In the genomic region with DNA sequence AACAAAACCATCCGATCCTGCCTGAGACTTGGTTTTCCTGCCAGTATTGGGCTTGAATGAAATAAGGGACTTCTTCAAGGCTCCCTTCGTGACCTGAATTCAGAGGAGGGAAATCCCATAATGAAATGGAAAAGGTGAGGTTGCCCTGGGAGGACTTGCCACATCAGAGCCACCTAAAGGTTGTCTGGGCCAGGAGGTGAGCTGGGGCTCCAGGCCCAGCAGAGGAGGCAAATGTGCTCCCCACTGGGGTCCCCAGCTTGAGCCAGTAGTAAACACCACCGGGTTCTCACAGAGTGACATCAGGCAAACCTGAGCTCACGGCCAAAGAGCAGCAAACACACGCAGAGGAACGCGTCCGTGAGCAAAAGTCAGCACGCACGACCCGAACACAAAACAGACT, we compare ENCODE assay signal across 8 cellular contexts.
"Had no signal": no experiment of that assay in that cellular context is flagged by ENCODE, and none has a peak within 500 bp of the region (broad histone marks: within the 10 kb centered on the region; RNA-seq: fewer than 3 reads in every experiment).

No MANE protein-coding gene starts in this region.

- DNase-seq: GDM1, GF-D8 had no signal

- FAIRE-seq: G401.6, GM12878, GM12891, GM12892, GM18507, GM19239 had no signal

- H3K4me3 ChIP-seq: GM12878 had no signal

- ATAC-seq: GM12878 had no signal
